In the genomic region with DNA sequence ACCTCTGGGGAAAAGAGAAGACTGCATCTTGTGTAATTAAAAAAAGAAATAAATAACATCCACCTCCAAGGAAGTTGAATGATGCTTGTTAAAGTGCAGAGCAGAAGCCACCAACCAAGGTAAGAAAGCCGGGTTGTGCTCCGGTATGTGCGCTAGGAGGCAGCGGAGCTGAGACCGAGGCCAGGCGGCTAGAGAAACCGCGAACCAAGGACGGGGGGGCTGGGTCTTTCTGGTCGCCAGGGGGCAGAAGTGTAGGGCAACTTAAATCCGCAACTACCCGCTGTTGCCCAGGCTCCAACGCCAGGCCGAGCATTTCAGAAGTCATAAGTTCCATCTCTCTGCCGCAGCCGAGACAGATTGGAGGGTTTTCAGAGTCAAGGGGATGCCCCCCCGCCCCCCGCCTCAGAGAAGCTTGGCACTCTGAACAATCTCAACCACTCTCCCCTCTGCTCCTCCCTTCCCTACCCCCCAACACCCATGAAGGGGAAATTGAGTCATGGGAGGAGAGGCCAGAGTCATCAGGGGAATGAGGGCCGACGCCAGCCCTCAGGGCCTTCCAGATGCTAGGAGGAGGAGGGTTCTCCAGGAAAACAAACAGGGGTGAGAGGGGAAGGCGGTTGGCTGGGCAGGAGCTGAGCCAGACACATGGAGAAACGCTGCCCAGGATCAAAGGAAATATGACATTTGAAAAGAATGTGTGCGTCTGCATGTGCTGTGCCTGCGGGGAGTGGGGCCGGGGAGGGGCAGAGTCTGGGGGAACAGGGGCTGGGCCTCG, we compare ENCODE assay signal across 1 cellular context.
A peak's percentile ranks its signal among the peaks of the same experiment; 100 is the strongest.
TF ChIP-seq lines count a peak whose summit lies in the region.

No MANE protein-coding gene starts in this region.

TF ChIP-seq in SK-N-SH treated with all-trans-retinoic acid at 6 μM for 48 hours, 23 proteins besides CTCF, POLR2A, EP300 and RAD21 (continued from another document):
- TF ChIP-seq, protein P1, sequence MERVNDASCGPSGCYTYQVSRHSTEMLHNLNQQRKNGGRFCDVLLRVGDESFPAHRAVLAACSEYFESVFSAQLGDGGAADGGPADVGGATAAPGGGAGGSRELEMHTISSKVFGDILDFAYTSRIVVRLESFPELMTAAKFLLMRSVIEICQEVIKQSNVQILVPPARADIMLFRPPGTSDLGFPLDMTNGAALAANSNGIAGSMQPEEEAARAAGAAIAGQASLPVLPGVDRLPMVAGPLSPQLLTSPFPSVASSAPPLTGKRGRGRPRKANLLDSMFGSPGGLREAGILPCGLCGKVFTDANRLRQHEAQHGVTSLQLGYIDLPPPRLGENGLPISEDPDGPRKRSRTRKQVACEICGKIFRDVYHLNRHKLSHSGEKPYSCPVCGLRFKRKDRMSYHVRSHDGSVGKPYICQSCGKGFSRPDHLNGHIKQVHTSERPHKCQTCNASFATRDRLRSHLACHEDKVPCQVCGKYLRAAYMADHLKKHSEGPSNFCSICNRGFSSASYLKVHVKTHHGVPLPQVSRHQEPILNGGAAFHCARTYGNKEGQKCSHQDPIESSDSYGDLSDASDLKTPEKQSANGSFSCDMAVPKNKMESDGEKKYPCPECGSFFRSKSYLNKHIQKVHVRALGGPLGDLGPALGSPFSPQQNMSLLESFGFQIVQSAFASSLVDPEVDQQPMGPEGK (CRISPR knock-in tag; IDR thresholded peaks at IDR 0.05; ENCODE audit: borderline replicate concordance), result no peak
- TF ChIP-seq ZFP3 (CRISPR knock-in tag; IDR thresholded peaks at IDR 0.05), result peak; percentile 46; the same call in 1 of the 2 replicates
TF ChIP-seq in SK-N-SH treated with all-trans-retinoic acid at 6 μM for 48 hours: peak in this region for 1.
